In genomic region chr5:112979723-112980122, GRCh38 we compare ENCODE assay signal across 11 cellular contexts. TPM values are rescaled to one million over a fixed set of nuclear protein-coding genes. Genes with fewer than 3 reads are reported as not detected.
DNase-seq lines count a peak whose midpoint lies in the region; ATAC-seq, FAIRE-seq and TF ChIP-seq lines count a peak whose summit lies in the region.
"Had no signal": no experiment of that assay in that cellular context is flagged by ENCODE, and none has a peak within 500 bp of the region (broad histone marks: within the 10 kb centered on the region; RNA-seq: fewer than 3 reads in every experiment).

No MANE protein-coding gene starts in this region.

- TF ChIP-seq CTCF in PC-9 (conservative IDR thresholded peaks at IDR 0.05) (no peak), endothelial cell of umbilical vein (IDR thresholded peaks at IDR 0.05; ENCODE audit: extremely low read depth in 1 of 2, insufficient read depth in 1 of 2, low read depth in 1 of 2, low read length in 2 of 2) (no peak), osteocyte (IDR thresholded peaks at IDR 0.05) (no peak)

- H3K27me3 ChIP-seq in PC-9 (ENCODE audit: insufficient read depth, low read depth) (no peaks in the 10 kb centered on the region), endothelial cell of umbilical vein (ENCODE audit: control insufficient read depth in 2 of 2, insufficient read depth in 2 of 2, low read length in 2 of 2) (no peaks in the 10 kb centered on the region)
- H3K27me3 ChIP-seq: body of pancreas had no signal

- H3K36me3 Mint-ChIP-seq in activated CD4-positive, alpha-beta T cell treated with anti-CD3 and anti-CD28 coated beads, Interleukin-2, amount 10 ng/mL, durations not matched to agents 7 days and 5 days (ENCODE audit: low read depth), result peaks cover 48% of the 10 kb centered on the region
- H3K36me3 Mint-ChIP-seq in osteocyte (ENCODE audit: unreplicated experiment), result peaks cover 11% of the 10 kb centered on the region

- peak overlapping the region; percentile 14 for H3K27ac Mint-ChIP-seq in activated CD4-positive, alpha-beta T cell treated with anti-CD3 and anti-CD28 coated beads, Interleukin-2, amount 10 ng/mL, durations not matched to agents 7 days and 5 days
- H3K27ac Mint-ChIP-seq in osteocyte (ENCODE audit: unreplicated experiment), result no peak overlapping the region

- intact Hi-C loops in PC-9 (cut with micrococcal nuclease; ENCODE audit: unreplicated experiment) (loop anchor here (5.0 to 10.0 kb wide), 4 partner anchors 102 to 425 kb away; partner anchors contain the start of gene SRP19), endothelial cell of umbilical vein (cut with micrococcal nuclease) (no loop called here)

- FAIRE-seq in endothelial cell of umbilical vein (lab: Jason Lieb, UNC), result no peak

- H4K20me1 ChIP-seq in PC-9 (ENCODE audit: insufficient read depth), result peaks cover 11% of the 10 kb centered on the region
- peaks cover 3% of the 10 kb centered on the region for H4K20me1 ChIP-seq in endothelial cell of umbilical vein (replicated peaks; ENCODE audit: control insufficient read depth, extremely low read depth, insufficient read depth, low read length)

- H3K36me3 ChIP-seq in PC-9 (ENCODE audit: low read depth), result peaks cover 15% of the 10 kb centered on the region; the same call in 1 of the 2 replicates
- no peaks in the 10 kb centered on the region for H3K36me3 ChIP-seq in endothelial cell of umbilical vein (ENCODE audit: control insufficient read depth in 2 of 2, extremely low read depth in 1 of 2, insufficient read depth in 2 of 2, low read length in 2 of 2)

- H3K79me2 ChIP-seq in PC-9 (ENCODE audit: low read depth) (peaks cover 79% of the 10 kb centered on the region), endothelial cell of umbilical vein (ENCODE audit: control insufficient read depth, insufficient read depth, low read length) (peaks cover 80% of the 10 kb centered on the region)

- CTCF ChIA-PET in activated CD4-positive, alpha-beta T cell treated with anti-CD3 and anti-CD28 coated beads, Interleukin-2, amount 10 ng/mL, durations not matched to agents 7 days and 5 days (lab: Charles Lee), result interaction anchor here (0.6 to 1.0 kb wide), 2 partner anchors 56 to 79 kb away, joined by 3 read pairs; no protein-coding TSS in a partner anchor
- CTCF ChIA-PET in PC-9 (lab: Charles Lee), result interaction anchor here (0.7 kb wide), 1 partner anchor 132 kb away, joined by 5 read pairs; no protein-coding TSS in a partner anchor
- CTCF ChIA-PET in endothelial cell of umbilical vein (lab: Charles Lee), result interaction anchor here (1.4 to 1.5 kb wide), 2 partner anchors 12 to 16 kb away, joined by 5 to 11 read pairs; no protein-coding TSS in a partner anchor

- H3K9me1 ChIP-seq in endothelial cell of umbilical vein (replicated peaks; ENCODE audit: control insufficient read depth, extremely low read depth, insufficient read depth, low read length), result no peaks in the 10 kb centered on the region

- ATAC-seq in HG02571 (IDR thresholded peaks at IDR 0.05; ENCODE audit: unreplicated experiment), result no peak
- ATAC-seq: body of pancreas, sciatic nerve had no signal

- dilution Hi-C loops in endothelial cell of umbilical vein (cut with MboI; ENCODE audit: extremely low pct_ligation_motif_present, low sequenced_read_pairs), result no loop called here

- H3K4me2 ChIP-seq in PC-9 (peak overlapping the region; percentile 83), endothelial cell of umbilical vein (ENCODE audit: insufficient read depth, low read length) (peak overlapping the region; percentile 99)

- H3K4me1 ChIP-seq in PC-9 (replicated peaks; ENCODE audit: insufficient read depth), result peaks cover 27% of the 10 kb centered on the region
- peaks cover 21% of the 10 kb centered on the region for H3K4me1 ChIP-seq in endothelial cell of umbilical vein (ENCODE audit: control insufficient read depth, extremely low read depth, insufficient read depth, low read length)

- no peaks in the 10 kb centered on the region for H3K9me2 ChIP-seq in PC-9 (ENCODE audit: insufficient read depth)

- peak overlapping the region; percentile 75 for H3K4me3 Mint-ChIP-seq in activated CD4-positive, alpha-beta T cell treated with anti-CD3 and anti-CD28 coated beads, Interleukin-2, amount 10 ng/mL, durations not matched to agents 7 days and 5 days
- peak overlapping the region; percentile 27 for H3K4me3 Mint-ChIP-seq in osteocyte (ENCODE audit: unreplicated experiment)

- no peaks in the 10 kb centered on the region for H3K27me3 Mint-ChIP-seq in activated CD4-positive, alpha-beta T cell treated with anti-CD3 and anti-CD28 coated beads, Interleukin-2, amount 10 ng/mL, durations not matched to agents 7 days and 5 days
- H3K27me3 Mint-ChIP-seq in osteocyte (ENCODE audit: unreplicated experiment), result no peaks in the 10 kb centered on the region

- H3K27ac ChIP-seq in PC-9, result peak overlapping the region; percentile 2; the same call in 1 of the 2 replicates
- H3K27ac ChIP-seq in endothelial cell of umbilical vein (ENCODE audit: insufficient read depth, low read depth, low read length), result no peak overlapping the region
- H3K27ac ChIP-seq: body of pancreas had no signal

- TF ChIP-seq POLR2A in endothelial cell of umbilical vein (IDR thresholded peaks at IDR 0.05; ENCODE audit: low read depth, low read length), result no peak

- H2AFZ ChIP-seq in PC-9, result no peak overlapping the region
- H2AFZ ChIP-seq in endothelial cell of umbilical vein (ENCODE audit: low read depth, low read length), result no peak overlapping the region

- H3K4me3 ChIP-seq in PC-9 (peak overlapping the region; percentile 70; the same call in 1 of the 2 replicates), endothelial cell of umbilical vein (replicated peaks in 1 of 3; ENCODE audit: insufficient read depth in 1 of 3, low read depth in 1 of 3, low read length in 3 of 3) (peak overlapping the region in 1 of 3 experiments; percentile 99)
- H3K4me3 ChIP-seq: body of pancreas had no signal

- POLR2A ChIA-PET in activated CD4-positive, alpha-beta T cell treated with anti-CD3 and anti-CD28 coated beads, Interleukin-2, amount 10 ng/mL, durations not matched to agents 7 days and 5 days (lab: Charles Lee), result interaction anchor here (1.2 kb wide), 1 partner anchor 64 kb away, joined by 4 read pairs; no protein-coding TSS in a partner anchor
- POLR2A ChIA-PET in PC-9 (lab: Charles Lee; ENCODE audit: unreplicated experiment), result no interaction called here
- POLR2A ChIA-PET in endothelial cell of umbilical vein (lab: Charles Lee), result no interaction called here

- no peaks in the 10 kb centered on the region; the same call in 1 of the 2 replicates for H3K9me3 ChIP-seq in PC-9 (ENCODE audit: insufficient read depth, low read depth)
- H3K9me3 ChIP-seq in endothelial cell of umbilical vein (replicated peaks; ENCODE audit: control insufficient read depth, insufficient read depth, low read length), result no peaks in the 10 kb centered on the region
- H3K9me3 ChIP-seq: body of pancreas had no signal

- peaks cover 6% of the 10 kb centered on the region; the same call in 1 of the 2 replicates for H3F3A ChIP-seq in PC-9 (ENCODE audit: insufficient read depth, low read depth)

- H3K9ac ChIP-seq in endothelial cell of umbilical vein (replicated peaks; ENCODE audit: extremely low read depth, insufficient read depth, low read length), result no peak overlapping the region

- DNase-seq in activated CD4-positive, alpha-beta T cell treated with anti-CD3 and anti-CD28 coated beads, Interleukin-2, amount 10 ng/mL, durations not matched to agents 7 days and 5 days, result no peak
- DNase-seq in activated CD4-positive, alpha-beta T cell treated with anti-CD3 and anti-CD28 coated beads, Interleukin-2, amount 50 U/mL, for 4 hours, result no peak
- DNase-seq in PC-9, result no peak
- DNase-seq in endothelial cell of umbilical vein (ENCODE audit: low read depth, low spot score), result peak; percentile 27
- DNase-seq in osteocyte (ENCODE audit: extremely low spot score, unreplicated experiment), result no peak
- DNase-seq in stimulated activated CD4-positive, alpha-beta T cell treated with anti-CD3 and anti-CD28 coated beads, Interleukin-2, amount 100 ng/mL, for 48 hours, result no peak
- no peak for DNase-seq in stimulated activated CD4-positive, alpha-beta T cell treated with anti-CD3 and anti-CD28 coated beads, Interleukin-12 subunit alpha, Interleukin-12 subunit beta, amount 100 ng/mL, for 4 hours
- DNase-seq: body of pancreas, NCI-H2107 had no signal

- BruUV-seq in PC-9 (replicated peaks; lab: Mats Ljungman, UMichigan) (no TSS peak), endothelial cell of umbilical vein (replicated peaks; lab: Mats Ljungman, UMichigan) (no TSS peak)

- H3K9me3 Mint-ChIP-seq in activated CD4-positive, alpha-beta T cell treated with anti-CD3 and anti-CD28 coated beads, Interleukin-2, amount 10 ng/mL, durations not matched to agents 7 days and 5 days, result no peaks in the 10 kb centered on the region
- H3K9me3 Mint-ChIP-seq in osteocyte (ENCODE audit: unreplicated experiment), result no peaks in the 10 kb centered on the region

- peaks cover 73% of the 10 kb centered on the region for H3K4me1 Mint-ChIP-seq in activated CD4-positive, alpha-beta T cell treated with anti-CD3 and anti-CD28 coated beads, Interleukin-2, amount 10 ng/mL, durations not matched to agents 7 days and 5 days
- peaks cover 62% of the 10 kb centered on the region for H3K4me1 Mint-ChIP-seq in osteocyte (ENCODE audit: unreplicated experiment)

RNA-seq across cellular contexts. Expression of gene DCP2, which starts 3.1 kb away (rescaled TPM):
- 100 to 1,000 TPM; 116 to 122 TPM for total RNA-seq in activated CD4-positive, alpha-beta T cell treated with anti-CD3 and anti-CD28 coated beads, Interleukin-2, amount 10 ng/mL, durations not matched to agents 7 days and 5 days
- total RNA-seq in PC-9 (2021), result 40.0 and 45.6 TPM in 2 replicates
- 49.1 and 60.0 TPM in 2 replicates for total RNA-seq in endothelial cell of umbilical vein
- polyA plus RNA-seq in endothelial cell of umbilical vein, result 8.7 and 11.3 TPM in 2 replicates
- polyA plus RNA-seq in endothelial cell of umbilical vein (2011; cell fraction: cytosol; rRNA removed), result 11.2 and 11.5 TPM in 2 replicates
- 12.6 and 18.4 TPM in 2 replicates for polyA plus RNA-seq in endothelial cell of umbilical vein (2011; cell fraction: nucleus; rRNA removed)
- polyA plus RNA-seq in endothelial cell of umbilical vein (2012), result 13.1 and 13.9 TPM in 2 replicates
- 50.8 and 70.1 TPM in 2 replicates for polyA minus RNA-seq in endothelial cell of umbilical vein
- polyA minus RNA-seq in endothelial cell of umbilical vein (2011; cell fraction: cytosol; rRNA and poly(A)+ RNA removed), result 3.8 TPM
- 41.0 and 52.6 TPM in 2 replicates for polyA minus RNA-seq in endothelial cell of umbilical vein (2011; cell fraction: nucleus; rRNA and poly(A)+ RNA removed)
- total RNA-seq in osteocyte, result 39.7 and 45.6 TPM in 2 replicates

RNA-seq across cellular contexts. Expression of gene REEP5, which starts 57.7 kb away (rescaled TPM):
- 10 to 100 TPM; 75.1 to 80.3 TPM for total RNA-seq in activated CD4-positive, alpha-beta T cell treated with anti-CD3 and anti-CD28 coated beads, Interleukin-2, amount 10 ng/mL, durations not matched to agents 7 days and 5 days
- total RNA-seq in PC-9 (2021) (45.2 and 53.6 TPM in 2 replicates), endothelial cell of umbilical vein (84.5 and 98.0 TPM in 2 replicates), osteocyte (66.4 and 73.8 TPM in 2 replicates)
- polyA plus RNA-seq in endothelial cell of umbilical vein, result 163 and 185 TPM in 2 replicates
- polyA plus RNA-seq in endothelial cell of umbilical vein (2011; cell fraction: cytosol; rRNA removed), result 98.1 and 119 TPM in 2 replicates
- polyA plus RNA-seq in endothelial cell of umbilical vein (2011; cell fraction: nucleus; rRNA removed), result 38.4 and 47.6 TPM in 2 replicates
- polyA plus RNA-seq in endothelial cell of umbilical vein (2012), result 71.6 and 77.4 TPM in 2 replicates
- polyA minus RNA-seq in endothelial cell of umbilical vein, result 452 and 453 TPM in 2 replicates
- 79.0 TPM for polyA minus RNA-seq in endothelial cell of umbilical vein (2011; cell fraction: cytosol; rRNA and poly(A)+ RNA removed)
- 42.1 and 49.0 TPM in 2 replicates for polyA minus RNA-seq in endothelial cell of umbilical vein (2011; cell fraction: nucleus; rRNA and poly(A)+ RNA removed)
